14 cellular contexts compared by ENCODE assay signal in the genomic region with DNA sequence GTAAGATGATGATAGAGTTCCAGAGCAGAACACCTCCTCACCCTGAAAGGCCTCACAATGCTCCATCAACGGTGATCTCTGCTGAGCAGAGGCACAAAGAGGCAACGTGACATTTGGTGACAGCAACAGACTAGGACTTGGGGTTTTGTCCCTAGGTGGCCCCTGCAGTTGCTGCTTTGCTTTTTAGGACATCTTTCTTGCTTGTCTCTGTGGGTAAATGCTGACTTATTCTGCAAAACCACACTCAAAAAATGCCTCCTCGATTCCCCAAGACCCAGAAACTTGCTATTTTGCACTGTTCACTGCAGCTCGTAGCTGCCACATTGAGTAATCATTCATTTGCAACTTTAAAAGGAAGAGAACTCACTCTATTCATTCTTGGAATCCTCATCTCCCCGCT.
DNase-seq lines count a peak whose midpoint lies in the region; ATAC-seq lines count a peak whose summit lies in the region.
"Had no signal": no experiment of that assay in that cellular context is flagged by ENCODE, and none has a peak within 500 bp of the region (broad histone marks: within the 10 kb centered on the region; RNA-seq: fewer than 3 reads in every experiment).

No MANE protein-coding gene starts in this region.

- H3K27me3 ChIP-seq in BLaER1, result no peaks in the 10 kb centered on the region
- H3K27me3 ChIP-seq in CD8-positive, alpha-beta memory T cell (ENCODE audit: insufficient read depth, low read length, poor library complexity, severe bottlenecking), result no peaks in the 10 kb centered on the region
- H3K27me3 ChIP-seq: body of pancreas, hepatocyte had no signal

- H3K36me3 ChIP-seq in BLaER1, result no peaks in the 10 kb centered on the region
- H3K36me3 ChIP-seq in CD8-positive, alpha-beta memory T cell (ENCODE audit: insufficient read depth, low read length), result no peaks in the 10 kb centered on the region

- no peak overlapping the region for H3K4me3 ChIP-seq in BLaER1
- H3K4me3 ChIP-seq in CD8-positive, alpha-beta memory T cell (ENCODE audit: low read length), result no peak overlapping the region
- H3K4me3 ChIP-seq: body of pancreas, hepatocyte, lung had no signal

- H3K4me2 ChIP-seq in BLaER1, result peak overlapping the region; percentile 77
- H3K4me2 ChIP-seq: hepatocyte had no signal

- no peaks in the 10 kb centered on the region for H3K36me3 Mint-ChIP-seq in activated CD8-positive, alpha-beta T cell treated with anti-CD3 and anti-CD28 coated beads, Interleukin-2, amount 10 ng/mL, durations not matched to agents 7 days and 5 days (ENCODE audit: low read depth)
- H3K36me3 Mint-ChIP-seq in CD8-positive, alpha-beta memory T cell, result no peaks in the 10 kb centered on the region

- peak overlapping the region; percentile 46 for H3K27ac Mint-ChIP-seq in activated CD8-positive, alpha-beta T cell treated with anti-CD3 and anti-CD28 coated beads, Interleukin-2, amount 10 ng/mL, durations not matched to agents 7 days and 5 days
- no peak overlapping the region for H3K27ac Mint-ChIP-seq in CD8-positive, alpha-beta memory T cell

- CTCF ChIA-PET in activated CD8-positive, alpha-beta T cell treated with anti-CD3 and anti-CD28 coated beads, Interleukin-2, amount 10 ng/mL, durations not matched to agents 7 days and 5 days (lab: Charles Lee), result no interaction called here
- CTCF ChIA-PET in CD8-positive, alpha-beta memory T cell (lab: Charles Lee), result no interaction called here

- no peak overlapping the region for H3K4me3 Mint-ChIP-seq in activated CD8-positive, alpha-beta T cell treated with anti-CD3 and anti-CD28 coated beads, Interleukin-2, amount 10 ng/mL, durations not matched to agents 7 days and 5 days
- peak overlapping the region in 1 of 7 donors; percentile 27 for H3K4me3 Mint-ChIP-seq in CD8-positive, alpha-beta memory T cell

- intact Hi-C loops in head of caudate nucleus (cut with DNase I), result no loop called here

- H3K4me1 ChIP-seq in BLaER1, result peaks cover 63% of the 10 kb centered on the region
- H3K4me1 ChIP-seq in CD8-positive, alpha-beta memory T cell (ENCODE audit: insufficient read depth, low read length), result no peaks in the 10 kb centered on the region
- H3K4me1 ChIP-seq: body of pancreas had no signal

- POLR2A ChIA-PET in activated CD8-positive, alpha-beta T cell treated with anti-CD3 and anti-CD28 coated beads, Interleukin-2, amount 10 ng/mL, durations not matched to agents 7 days and 5 days (lab: Charles Lee), result no interaction called here
- POLR2A ChIA-PET in CD8-positive, alpha-beta memory T cell (lab: Charles Lee), result no interaction called here

- H3K27ac ChIP-seq in BLaER1, result no peak overlapping the region
- H3K27ac ChIP-seq in CD8-positive, alpha-beta memory T cell (ENCODE audit: low read depth, low read length), result no peak overlapping the region
- H3K27ac ChIP-seq: body of pancreas, hepatocyte had no signal

- H3K9me3 Mint-ChIP-seq in activated CD8-positive, alpha-beta T cell treated with anti-CD3 and anti-CD28 coated beads, Interleukin-2, amount 10 ng/mL, durations not matched to agents 7 days and 5 days (ENCODE audit: insufficient read depth), result no peaks in the 10 kb centered on the region
- H3K9me3 Mint-ChIP-seq in CD8-positive, alpha-beta memory T cell, result no peaks in the 10 kb centered on the region

- no peak overlapping the region for H3K9ac ChIP-seq in BLaER1

- peak; percentile 41 for ATAC-seq in GM18511 (IDR thresholded peaks at IDR 0.05; ENCODE audit: unreplicated experiment)
- peak; percentile 55 for ATAC-seq in HG02870 (IDR thresholded peaks at IDR 0.05; ENCODE audit: unreplicated experiment)
- no peak for ATAC-seq in activated CD8-positive, alpha-beta T cell treated with anti-CD3 and anti-CD28 coated beads, Interleukin-2, amount 10 ng/mL, durations not matched to agents 7 days and 5 days
- no peak for ATAC-seq in HG03520 (IDR thresholded peaks at IDR 0.05; ENCODE audit: unreplicated experiment)
- no peak for ATAC-seq in GM21737 (IDR thresholded peaks at IDR 0.05; ENCODE audit: unreplicated experiment)
- ATAC-seq: body of pancreas had no signal

- H3K27me3 Mint-ChIP-seq in activated CD8-positive, alpha-beta T cell treated with anti-CD3 and anti-CD28 coated beads, Interleukin-2, amount 10 ng/mL, durations not matched to agents 7 days and 5 days (ENCODE audit: low read depth), result no peaks in the 10 kb centered on the region
- H3K27me3 Mint-ChIP-seq in CD8-positive, alpha-beta memory T cell, result peaks cover 9 to 12% of the 10 kb centered on the region in 2 donors

- no peaks in the 10 kb centered on the region for H3K9me3 ChIP-seq in BLaER1
- H3K9me3 ChIP-seq in CD8-positive, alpha-beta memory T cell (ENCODE audit: low read length), result no peaks in the 10 kb centered on the region
- H3K9me3 ChIP-seq: body of pancreas had no signal

- no peaks in the 10 kb centered on the region for H4K20me1 ChIP-seq in BLaER1

- H3K4me1 Mint-ChIP-seq in activated CD8-positive, alpha-beta T cell treated with anti-CD3 and anti-CD28 coated beads, Interleukin-2, amount 10 ng/mL, durations not matched to agents 7 days and 5 days (ENCODE audit: low read depth), result peaks cover 50% of the 10 kb centered on the region
- peaks cover 0 to 12% (median 9%) of the 10 kb centered on the region in 3 donors for H3K4me1 Mint-ChIP-seq in CD8-positive, alpha-beta memory T cell

- peak; percentile 32 for DNase-seq in activated CD8-positive, alpha-beta T cell treated with anti-CD3 and anti-CD28 coated beads, Interleukin-2, amount 10 ng/mL, durations not matched to agents 7 days and 5 days
- DNase-seq in head of caudate nucleus, result no peak
- no peak for DNase-seq in CD8-positive, alpha-beta memory T cell
- DNase-seq: body of pancreas; C1 segment of cervical spinal cord; NCI-H446; stimulated activated CD4-positive, alpha-beta T cell treated with anti-CD3 and anti-CD28 coated beads, Interleukin-2, amount 100 ng/mL, for 24 hours had no signal

Comparison
In these comparisons a context has a peak if more than half of its experiments do, and no peak if none do; other contexts are left out.
1. ATAC-seq: peak in GM18511 (single experiment) and HG02870 (single experiment); none in activated CD8-positive, alpha-beta T cell treated with anti-CD3 and anti-CD28 coated beads, Interleukin-2, amount 10 ng/mL, durations not matched to agents 7 days and 5 days (single experiment), HG03520 (single experiment) and GM21737 (single experiment).